In the genomic region with DNA sequence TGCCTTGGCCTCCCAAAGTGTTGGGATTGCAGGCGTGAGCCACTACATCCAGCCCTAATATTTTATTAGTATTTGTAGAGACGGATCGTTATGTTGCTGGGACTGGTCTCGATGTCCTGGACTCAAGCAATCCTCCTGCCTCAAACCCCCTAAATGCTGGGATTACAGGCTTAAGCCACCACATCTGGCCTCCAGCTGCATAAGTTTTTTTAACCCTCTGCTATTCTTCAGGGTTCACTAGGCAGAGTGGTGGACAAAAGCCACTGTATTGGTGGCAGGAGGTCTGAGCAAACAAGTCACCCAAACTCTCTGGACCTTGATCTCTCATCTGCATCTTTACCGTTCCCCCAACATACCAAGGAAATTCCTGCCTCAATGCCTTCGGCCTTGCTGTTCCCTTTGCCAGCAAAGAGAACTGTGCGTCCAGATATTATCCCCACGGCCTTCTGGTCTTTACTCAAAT, we compare ENCODE assay signal across 1 cellular context.
TF ChIP-seq lines count a peak whose summit lies in the region.

No MANE protein-coding gene starts in this region.

TF ChIP-seq in IMR-90, 13 proteins besides CTCF, POLR2A, EP300 and RAD21:
- TF ChIP-seq, protein P1, sequence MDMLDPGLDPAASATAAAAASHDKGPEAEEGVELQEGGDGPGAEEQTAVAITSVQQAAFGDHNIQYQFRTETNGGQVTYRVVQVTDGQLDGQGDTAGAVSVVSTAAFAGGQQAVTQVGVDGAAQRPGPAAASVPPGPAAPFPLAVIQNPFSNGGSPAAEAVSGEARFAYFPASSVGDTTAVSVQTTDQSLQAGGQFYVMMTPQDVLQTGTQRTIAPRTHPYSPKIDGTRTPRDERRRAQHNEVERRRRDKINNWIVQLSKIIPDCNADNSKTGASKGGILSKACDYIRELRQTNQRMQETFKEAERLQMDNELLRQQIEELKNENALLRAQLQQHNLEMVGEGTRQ (IDR thresholded peaks at IDR 0.05; ENCODE audit: low read depth, low read length) = no peak
- TF ChIP-seq, protein P2, sequence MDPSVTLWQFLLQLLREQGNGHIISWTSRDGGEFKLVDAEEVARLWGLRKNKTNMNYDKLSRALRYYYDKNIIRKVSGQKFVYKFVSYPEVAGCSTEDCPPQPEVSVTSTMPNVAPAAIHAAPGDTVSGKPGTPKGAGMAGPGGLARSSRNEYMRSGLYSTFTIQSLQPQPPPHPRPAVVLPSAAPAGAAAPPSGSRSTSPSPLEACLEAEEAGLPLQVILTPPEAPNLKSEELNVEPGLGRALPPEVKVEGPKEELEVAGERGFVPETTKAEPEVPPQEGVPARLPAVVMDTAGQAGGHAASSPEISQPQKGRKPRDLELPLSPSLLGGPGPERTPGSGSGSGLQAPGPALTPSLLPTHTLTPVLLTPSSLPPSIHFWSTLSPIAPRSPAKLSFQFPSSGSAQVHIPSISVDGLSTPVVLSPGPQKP (IDR thresholded peaks at IDR 0.05; ENCODE audit: borderline replicate concordance, low read depth, low read length) = no peak
- no peak for TF ChIP-seq FOS (IDR thresholded peaks at IDR 0.05; ENCODE audit: low read depth, low read length)
- no peak for TF ChIP-seq BHLHE40 (IDR thresholded peaks at IDR 0.05; ENCODE audit: low read depth, low read length)
- TF ChIP-seq CHD1 (IDR thresholded peaks at IDR 0.05; ENCODE audit: low read depth, low read length) = no peak
- TF ChIP-seq NFE2L2 (IDR thresholded peaks at IDR 0.05; ENCODE audit: low read depth, low read length) = no peak
- no peak for TF ChIP-seq MAZ (IDR thresholded peaks at IDR 0.05; ENCODE audit: borderline replicate concordance, low read depth, low read length)
- no peak for TF ChIP-seq MAFK (IDR thresholded peaks at IDR 0.05; ENCODE audit: low read depth, low read length)
- no peak for TF ChIP-seq CEBPB (IDR thresholded peaks at IDR 0.05; ENCODE audit: low read depth, low read length)
- TF ChIP-seq RCOR1 (IDR thresholded peaks at IDR 0.05; ENCODE audit: insufficient replicate concordance, low read length) = no peak
- TF ChIP-seq MXI1 (IDR thresholded peaks at IDR 0.05; ENCODE audit: borderline replicate concordance, low read depth, low read length) = no peak
- TF ChIP-seq SMC3 (IDR thresholded peaks at IDR 0.05; ENCODE audit: low read depth, low read length) = no peak
- TF ChIP-seq RFX5 (IDR thresholded peaks at IDR 0.05; ENCODE audit: low read depth, low read length) = no peak
